8 cellular contexts compared by ENCODE assay signal in genomic region chr16:79599837-79600635, GRCh38. TPM values are rescaled to one million over a fixed set of nuclear protein-coding genes. Genes with fewer than 3 reads are reported as not detected.
DNase-seq lines count a peak whose midpoint lies in the region; ATAC-seq and TF ChIP-seq lines count a peak whose summit lies in the region.

No MANE protein-coding gene starts in this region.

- H3K36me3 ChIP-seq in MM.1S (replicated peaks; ENCODE audit: insufficient read depth, low read length) = 0 out of 2 replicates have a peak, but pooled peaks cover 7% of the 10 kb centered on the region
- no peaks in the 10 kb centered on the region for H3K36me3 ChIP-seq in endocrine pancreas (ENCODE audit: control insufficient read depth, insufficient read depth, low read length)
- peaks cover 0 to 4% of the 10 kb centered on the region in 2 experiments for H3K36me3 ChIP-seq in mesenchymal stem cell (ENCODE audit: control insufficient read depth in 1 of 2, insufficient read depth in 2 of 2, low read depth in 1 of 2, low read length in 2 of 2)

- peak overlapping the region; percentile 87 for H2BK5ac ChIP-seq in mesenchymal stem cell (ENCODE audit: low read depth, low read length, poor library complexity, severe bottlenecking)

- no peaks in the 10 kb centered on the region for H3K79me1 ChIP-seq in mesenchymal stem cell (replicated peaks; ENCODE audit: low read length, poor library complexity, severe bottlenecking)

- H2AFZ ChIP-seq in MM.1S (ENCODE audit: low read length) = no peak overlapping the region
- peak overlapping the region; percentile 56 for H2AFZ ChIP-seq in mesenchymal stem cell (ENCODE audit: low read depth, low read length)

- under 1% methylated on average over 54 of the region's 84 CpGs for WGBS in mesenchymal stem cell

- no peaks in the 10 kb centered on the region for H3K9me2 ChIP-seq in MM.1S (replicated peaks; ENCODE audit: insufficient read depth, low read length)

- H3K4me1 ChIP-seq in MM.1S (ENCODE audit: low read length) (no peaks in the 10 kb centered on the region), endocrine pancreas (ENCODE audit: control insufficient read depth, insufficient read depth, low read length) (peaks cover 10% of the 10 kb centered on the region), mesenchymal stem cell (ENCODE audit: control insufficient read depth, insufficient read depth, low read depth, low read length) (peaks cover 1% of the 10 kb centered on the region)

- no peak for ATAC-seq in GM21529 (IDR thresholded peaks at IDR 0.05; ENCODE audit: unreplicated experiment)

- peak overlapping the region in 1 of 2 experiments; percentile 34 for H2BK12ac ChIP-seq in mesenchymal stem cell (ENCODE audit: low read length in 2 of 2)

- 0 out of 2 replicates have a peak, but pooled peaks cover 4% of the 10 kb centered on the region for H4K20me1 ChIP-seq in MM.1S (ENCODE audit: insufficient read depth, low read length)

- H3F3A ChIP-seq in MM.1S (ENCODE audit: insufficient read depth, low read length) = peaks cover 48% of the 10 kb centered on the region

- no peak overlapping the region for H2AK5ac ChIP-seq in mesenchymal stem cell (ENCODE audit: low read length, severe bottlenecking)

- H2BK120ac ChIP-seq in mesenchymal stem cell (ENCODE audit: low read depth, low read length) = peak overlapping the region; percentile 34

- DNase-seq in NCI-H2029 (lab: John Stamatoyannopoulos, UW) (peak; percentile 31), NCI-H2029 treated with DMSO at 0.1 percent for 48 hours (lab: John Stamatoyannopoulos, UW) (no peak), MM.1S (peak; percentile 27), mesenchymal stem cell (peak; percentile 65), substantia nigra (lab: John Stamatoyannopoulos, UW) (peak in 41 of 49 donors; percentile 28 to 85 (median 69))
- peak; percentile 45 to 53 for DNase-seq in activated CD4-positive, alpha-beta T cell treated with anti-CD3 and anti-CD28 coated beads, Interleukin-2, amount 50 U/mL, for 48 hours

- H3K4ac ChIP-seq in mesenchymal stem cell (ENCODE audit: low read depth in 1 of 2, low read length in 2 of 2) = peak overlapping the region in 1 of 2 experiments; percentile 79

- peak overlapping the region; percentile 15; the same call in 1 of the 2 replicates for H3K4me2 ChIP-seq in MM.1S (ENCODE audit: low read depth, low read length)
- peak overlapping the region; percentile 81 for H3K4me2 ChIP-seq in mesenchymal stem cell (ENCODE audit: low read length, poor library complexity, severe bottlenecking)

- H3K23ac ChIP-seq in mesenchymal stem cell (ENCODE audit: low read length in 2 of 2) = peak overlapping the region in 1 of 2 experiments; percentile 72

- no peaks in the 10 kb centered on the region for H3K27me3 ChIP-seq in MM.1S (replicated peaks; ENCODE audit: insufficient read depth, low read length)
- H3K27me3 ChIP-seq in endocrine pancreas (ENCODE audit: control insufficient read depth, insufficient read depth, low read length) = no peaks in the 10 kb centered on the region
- no peaks in the 10 kb centered on the region for H3K27me3 ChIP-seq in mesenchymal stem cell (ENCODE audit: control insufficient read depth in 1 of 2, insufficient read depth in 1 of 2, low read length in 2 of 2)

- peak overlapping the region; percentile 54 for H4K8ac ChIP-seq in mesenchymal stem cell (ENCODE audit: low read length)

- peaks cover 63% of the 10 kb centered on the region for H3K79me2 ChIP-seq in MM.1S (ENCODE audit: low read length)

- peak overlapping the region; percentile 75 for H3K4me3 ChIP-seq in MM.1S (ENCODE audit: low read length)
- H3K4me3 ChIP-seq in endocrine pancreas (ENCODE audit: control insufficient read depth, insufficient read depth, low read length) = peak overlapping the region; percentile 53
- H3K4me3 ChIP-seq in mesenchymal stem cell (ENCODE audit: insufficient read depth in 1 of 2, low read depth in 1 of 2, low read length in 2 of 2) = peak overlapping the region; percentile 74 to 89

- H2BK15ac ChIP-seq in mesenchymal stem cell (ENCODE audit: low read depth, poor library complexity, severe bottlenecking) = peak overlapping the region; percentile 69

- H3K14ac ChIP-seq in mesenchymal stem cell (ENCODE audit: low read length in 2 of 2) = peak overlapping the region in 1 of 2 experiments; percentile 61

- no peak for TF ChIP-seq CTCF in MM.1S (IDR thresholded peaks at IDR 0.05; ENCODE audit: low read length)

- peak overlapping the region; percentile 89 for H4K91ac ChIP-seq in mesenchymal stem cell (ENCODE audit: low read length)

- peak overlapping the region; percentile 93 for H3K27ac ChIP-seq in MM.1S (ENCODE audit: low read length)
- peak overlapping the region; percentile 94 for H3K27ac ChIP-seq in mesenchymal stem cell (ENCODE audit: low read length, poor library complexity, severe bottlenecking)
- H3K27ac ChIP-seq in substantia nigra (ENCODE audit: low read depth, low read length, poor library complexity, severe bottlenecking) = peak overlapping the region; percentile 90

- H3K9ac ChIP-seq in MM.1S (ENCODE audit: low read length) = peak overlapping the region; percentile 93
- H3K9ac ChIP-seq in endocrine pancreas (ENCODE audit: control insufficient read depth, insufficient read depth, low read length) = no peak overlapping the region
- peak overlapping the region; percentile 95 for H3K9ac ChIP-seq in mesenchymal stem cell (ENCODE audit: low read length)

- H3K9me3 ChIP-seq in MM.1S (replicated peaks; ENCODE audit: insufficient read depth, low read length) (no peaks in the 10 kb centered on the region), endocrine pancreas (ENCODE audit: control insufficient read depth, low read length) (no peaks in the 10 kb centered on the region), mesenchymal stem cell (ENCODE audit: control insufficient read depth, low read length) (no peaks in the 10 kb centered on the region)

- peak overlapping the region; percentile 75 to 93 for H3K18ac ChIP-seq in mesenchymal stem cell (ENCODE audit: low read depth in 1 of 2, low read length in 2 of 2)

RNA-seq across cellular contexts. Expression of gene MAF, which starts 0.5 kb away (rescaled TPM):
- 32.9 TPM for polyA plus RNA-seq in mesenchymal stem cell (2013, experiment 1 of 2)
- 32.6 TPM for polyA plus RNA-seq in mesenchymal stem cell (2013, experiment 2 of 2)
